Comparison of ENCODE assay signal across 10 cellular contexts in genomic region chr2:84830095-84830494, GRCh38. TPM values are rescaled to one million over a fixed set of nuclear protein-coding genes. Genes with fewer than 3 reads are reported as not detected.
DNase-seq lines count a peak whose midpoint lies in the region; ATAC-seq, FAIRE-seq and TF ChIP-seq lines count a peak whose summit lies in the region.
"Had no signal": no experiment of that assay in that cellular context is flagged by ENCODE, and none has a peak within 500 bp of the region (broad histone marks: within the 10 kb centered on the region; RNA-seq: fewer than 3 reads in every experiment).

No MANE protein-coding gene starts in this region.

- no peaks in the 10 kb centered on the region for H3K9me3 ChIP-seq in ascending aorta
- H3K9me3 ChIP-seq in left lung, result peaks cover 0 to under 1% of the 10 kb centered on the region in 2 donors

- H3K36me3 ChIP-seq in ascending aorta (no peaks in the 10 kb centered on the region), left lung (no peaks in the 10 kb centered on the region)

- H3K27ac ChIP-seq in ascending aorta, result no peak overlapping the region
- no peak overlapping the region for H3K27ac ChIP-seq in left lung

- intact Hi-C loops in ascending aorta (cut with DNase I), result no loop called here
- intact Hi-C loops in left lung (cut with DNase I), result no loop called here

- ATAC-seq in left lung, result peak; percentile 79

- TF ChIP-seq CTCF in ascending aorta (IDR thresholded peaks at IDR 0.05) (no peak), left lung (IDR thresholded peaks at IDR 0.05) (no peak)

- H3K4me3 ChIP-seq in ascending aorta, result no peak overlapping the region
- no peak overlapping the region for H3K4me3 ChIP-seq in left lung

- DNase-seq in Ammon's horn (ENCODE audit: low spot score) (peak; percentile 62), M059J (ENCODE audit: low read depth) (peak; percentile 63), ascending aorta (ENCODE audit: low spot score in 2 of 2) (peak; percentile 18 to 70), left lung (peak; percentile 84), NCI-H82 (lab: John Stamatoyannopoulos, UW) (no peak), NCI-H526 treated with DMSO at 0.1 percent for 48 hours (lab: John Stamatoyannopoulos, UW) (no peak), RCC 7860 (ENCODE audit: low spot score) (no peak)
- DNase-seq in stimulated activated naive CD4-positive, alpha-beta T cell (lab: John Stamatoyannopoulos, UW), result no peak
- DNase-seq: NCI-H2107 had no signal

- no peaks in the 10 kb centered on the region for H3K27me3 ChIP-seq in ascending aorta
- H3K27me3 ChIP-seq in left lung, result no peaks in the 10 kb centered on the region

- no peaks in the 10 kb centered on the region for H3K4me1 ChIP-seq in ascending aorta
- peaks cover 0 to 24% of the 10 kb centered on the region in 2 donors for H3K4me1 ChIP-seq in left lung

- FAIRE-seq in RCC 7860 (lab: Jason Lieb, UNC), result no peak
- FAIRE-seq: keratinocyte had no signal

RNA-seq across cellular contexts. Expression of gene TRABD2A, which starts 50.8 kb away (rescaled TPM):
- total RNA-seq in M059J (2014; rRNA removed; shearing (Covaris generic)), result 0.81 and 3.7 TPM in 2 replicates
- 1.1 TPM for total RNA-seq in ascending aorta
- 1 to 10 TPM; 3.0 to 6.3 TPM for total RNA-seq in left lung

Comparison
In these comparisons a context has a peak if more than half of its experiments do, and no peak if none do; other contexts are left out.
1. DNase-seq: peak in Ammon's horn (single experiment), M059J (single experiment), ascending aorta (2 of 2) and left lung (2 of 2); none in NCI-H82 (single experiment), stimulated activated naive CD4-positive, alpha-beta T cell (0 of 6), NCI-H526 treated with DMSO at 0.1 percent for 48 hours (single experiment) and RCC 7860 (single experiment).